In genomic region chr10:92123031-92123450, GRCh38 we compare ENCODE assay signal across 16 cellular contexts.
DNase-seq lines count a peak whose midpoint lies in the region; ATAC-seq, FAIRE-seq and TF ChIP-seq lines count a peak whose summit lies in the region.
"Had no signal": no experiment of that assay in that cellular context is flagged by ENCODE, and none has a peak within 500 bp of the region (broad histone marks: within the 10 kb centered on the region; RNA-seq: fewer than 3 reads in every experiment).

No MANE protein-coding gene starts in this region.

- H3K4me2 ChIP-seq in PC-3 (ENCODE audit: low read length) (peak overlapping the region; percentile 76), HepG2 (ENCODE audit: low read depth, low read length) (peak overlapping the region; percentile 77)

- in situ Hi-C loops in HepG2 (cut with HindIII; ENCODE audit: extremely low pct_ligation_motif_present, low pct_unique_long_range_greater_than_20kb), result no loop called here

- POLR2A ChIA-PET in PC-3 (lab: Charles Lee; ENCODE audit: unreplicated experiment) (interaction anchor here (0.8 kb wide), 1 partner anchor 100 kb away, joined by 3 read pairs; no protein-coding TSS in a partner anchor), HepG2 (lab: Yijun Ruan, JAX) (interaction anchor here (1.2 to 1.6 kb wide), 2 partner anchors 12 to 168 kb away, joined by 5 to 10 read pairs; partner anchors contain the start of genes CPEB3 and MARCHF5)

- H3K27me3 ChIP-seq in PC-3 (ENCODE audit: low read length), result no peaks in the 10 kb centered on the region
- H3K27me3 ChIP-seq in HepG2 (ENCODE audit: control insufficient read depth in 1 of 2, insufficient read depth in 2 of 2, low read length in 2 of 2), result no peaks in the 10 kb centered on the region
- H3K27me3 ChIP-seq in thoracic aorta (replicated peaks; ENCODE audit: insufficient read depth), result no peaks in the 10 kb centered on the region

- H2AFZ ChIP-seq in PC-3 (ENCODE audit: low read length) (peak overlapping the region; percentile 51), HepG2 (ENCODE audit: low read length) (no peak overlapping the region)

- H3K9me2 ChIP-seq in PC-3 (replicated peaks; ENCODE audit: low read length), result no peaks in the 10 kb centered on the region

- no peaks in the 10 kb centered on the region for H3K36me3 ChIP-seq in PC-3 (ENCODE audit: low read depth, low read length)
- H3K36me3 ChIP-seq in HepG2 (replicated peaks in 1 of 2; ENCODE audit: control insufficient read depth in 1 of 2, insufficient read depth in 2 of 2, low read length in 2 of 2), result no peaks in the 10 kb centered on the region
- H3K36me3 ChIP-seq in thoracic aorta, result no peaks in the 10 kb centered on the region

- ATAC-seq in PC-3 (peak; percentile 84), HepG2 (peak; percentile 53), thoracic aorta (ENCODE audit: insufficient number of reproducible peaks, low FRiP score, low read depth) (peak; percentile 79), GM21447 (IDR thresholded peaks at IDR 0.05; ENCODE audit: unreplicated experiment) (no peak), GM19467 (IDR thresholded peaks at IDR 0.05; ENCODE audit: unreplicated experiment) (no peak)

- no TSS peak for BruUV-seq in PC-3 (replicated peaks; lab: Mats Ljungman, UMichigan)
- no TSS peak for BruUV-seq in HepG2 (replicated peaks; lab: Mats Ljungman, UMichigan)

- H4K20me1 ChIP-seq in PC-3 (ENCODE audit: low read length), result no peaks in the 10 kb centered on the region
- no peaks in the 10 kb centered on the region for H4K20me1 ChIP-seq in HepG2 (ENCODE audit: insufficient read depth, low read length)

- H3K79me2 ChIP-seq in PC-3 (ENCODE audit: low read length) (0 out of 2 replicates have a peak, but pooled peaks cover 3% of the 10 kb centered on the region), HepG2 (ENCODE audit: insufficient read depth, low read length) (no peaks in the 10 kb centered on the region)

- H3K4me1 ChIP-seq in PC-3 (ENCODE audit: insufficient read depth, low read length), result peaks cover 51% of the 10 kb centered on the region
- H3K4me1 ChIP-seq in HepG2 (ENCODE audit: insufficient read depth, low read length), result peaks cover 88% of the 10 kb centered on the region
- H3K4me1 ChIP-seq in thoracic aorta (ENCODE audit: control insufficient read depth in 1 of 2, low read depth in 2 of 2), result peaks cover 38 to 58% of the 10 kb centered on the region in 2 donors

- TF ChIP-seq EP300 in HepG2 (IDR thresholded peaks at IDR 0.05; ENCODE audit: low read depth in 2 of 2, low read length in 2 of 2) (peak in 1 of 2 experiments; percentile 91; a peak in 2 of 4 replicates), HepG2 (CRISPR knock-in tag; IDR thresholded peaks at IDR 0.05; ENCODE audit: borderline replicate concordance) (peak; percentile 60; the same call in 1 of the 2 replicates)

- WGBS in HepG2 (ENCODE audit: low lambda C conversion rate), result 0% methylated on average over 4 of the region's 4 CpGs

- H3K27ac ChIP-seq in PC-3 (ENCODE audit: low read length) (peak overlapping the region; percentile 80), HepG2 (ENCODE audit: extremely low read length, insufficient read depth, low read length) (peak overlapping the region; percentile 92), thoracic aorta (peak overlapping the region; percentile 71 to 72)

- no peak for TF ChIP-seq CTCF in PC-3 (conservative IDR thresholded peaks at IDR 0.05; ENCODE audit: low read depth, low read length)
- no peak for TF ChIP-seq CTCF in HepG2 (CRISPR knock-in tag; IDR thresholded peaks at IDR 0.05)
- no peak for TF ChIP-seq CTCF in thoracic aorta (IDR thresholded peaks at IDR 0.05)
- TF ChIP-seq CTCF in D721Med (IDR thresholded peaks at IDR 0.05; ENCODE audit: insufficient read depth, missing control alignments), result no peak

- H3K9ac ChIP-seq in PC-3 (ENCODE audit: low read length) (peak overlapping the region; percentile 27), HepG2 (ENCODE audit: insufficient read depth, low read depth, low read length) (peak overlapping the region; percentile 53)

- no peaks in the 10 kb centered on the region for H3F3A ChIP-seq in PC-3 (ENCODE audit: low read length, unreplicated experiment)

- H3K4me3 ChIP-seq in PC-3 (ENCODE audit: low read length), result peak overlapping the region; percentile 40
- peak overlapping the region in 2 of 3 experiments; percentile 38 to 49; a peak in 3 of 6 replicates for H3K4me3 ChIP-seq in HepG2 (replicated peaks in 1 of 3; ENCODE audit: insufficient read depth in 1 of 3, low read depth in 2 of 3, low read length in 3 of 3)
- no peak overlapping the region for H3K4me3 ChIP-seq in thoracic aorta

- no peak for TF ChIP-seq RAD21 in HepG2 (CRISPR knock-in tag; IDR thresholded peaks at IDR 0.05)

- intact Hi-C loops in PC-3 (cut with micrococcal nuclease) (loop anchor here (5.0 kb wide), 1 partner anchor 36 kb away; no protein-coding TSS in a partner anchor), HepG2 (cut with micrococcal nuclease; ENCODE audit: unreplicated experiment) (loop anchor here (2.0 kb wide), 1 partner anchor 168 kb away; the partner anchor contains the start of genes CPEB3 and MARCHF5)

- H3K9me3 ChIP-seq in PC-3 (ENCODE audit: low read length), result no peaks in the 10 kb centered on the region
- no peaks in the 10 kb centered on the region for H3K9me3 ChIP-seq in HepG2 (ENCODE audit: low read length)
- H3K9me3 ChIP-seq in thoracic aorta, result no peaks in the 10 kb centered on the region

- DNase-seq in PC-3 (peak; percentile 84), dermis blood vessel endothelial cell (peak; percentile 42), HepG2 (ENCODE audit: low spot score) (peak; percentile 91), thoracic aorta (ENCODE audit: low spot score) (no peak), NCI-H82 treated with DMSO at 0.1 percent for 48 hours (lab: John Stamatoyannopoulos, UW; ENCODE audit: unreplicated experiment) (no peak), D721Med (ENCODE audit: insufficient read length, low spot score) (no peak)
- DNase-seq: activated CD4-positive, CD25-positive, alpha-beta regulatory T cell; activated T-cell treated with anti-CD3 and anti-CD28 coated beads, Interleukin-2, amount 50 U/mL, for 24 hours; effector memory CD4-positive, alpha-beta T cell; Kasumi-1; NCI-H2029 treated with DMSO at 0.1 percent for 48 hours; NK-92 treated with Interleukin-12 subunit alpha and Interleukin-12 subunit beta, amount 100 ng/mL, for 24 hours; retina; SW 1271 had no signal

- peak; percentile 76 for FAIRE-seq in HepG2 (lab: Jason Lieb, UNC)
- no peak for FAIRE-seq in D721Med (lab: Jason Lieb, UNC)

- CTCF ChIA-PET in PC-3 (lab: Charles Lee) (no interaction called here), HepG2 (lab: Yijun Ruan, JAX; ENCODE audit: low intra/inter-chr PET ratio, low total read pairs) (no interaction called here)

- no peak for TF ChIP-seq POLR2A in HepG2 (IDR thresholded peaks at IDR 0.05; ENCODE audit: insufficient read depth in 1 of 2, low read depth in 2 of 2, low read length in 2 of 2)

TF ChIP-seq in HepG2, 621 proteins besides CTCF, POLR2A, EP300 and RAD21 (continues in another document):
- 0 out of 2 replicates have a peak, but pooled peaks have one; percentile 10 for TF ChIP-seq NFYB (CRISPR knock-in tag; IDR thresholded peaks at IDR 0.05)
- TF ChIP-seq HNF4G (IDR thresholded peaks at IDR 0.05; ENCODE audit: borderline replicate concordance, low read depth, low read length), result peak; percentile 70
- TF ChIP-seq HNF4G (CRISPR knock-in tag; IDR thresholded peaks at IDR 0.05; ENCODE audit: borderline replicate concordance, low read depth), result peak; percentile 70; the same call in 1 of the 2 replicates
- TF ChIP-seq TEF (CRISPR knock-in tag; IDR thresholded peaks at IDR 0.05), result peak; percentile 21; the same call in 1 of the 2 replicates
- peak; percentile 58 for TF ChIP-seq HOXA3 (CRISPR knock-in tag; IDR thresholded peaks at IDR 0.05)
- TF ChIP-seq PITX1 (CRISPR knock-in tag; IDR thresholded peaks at IDR 0.05), result peak; percentile 81
- TF ChIP-seq RXRA (CRISPR knock-in tag; IDR thresholded peaks at IDR 0.05), result peak; percentile 88; the same call in 1 of the 2 replicates
- peak; percentile 80 for TF ChIP-seq NFIC (IDR thresholded peaks at IDR 0.05; ENCODE audit: low read length)
- TF ChIP-seq MEIS1 (CRISPR knock-in tag; IDR thresholded peaks at IDR 0.05; ENCODE audit: borderline replicate concordance), result peak; percentile 55; the same call in 1 of the 2 replicates
- TF ChIP-seq YEATS2 (CRISPR knock-in tag; IDR thresholded peaks at IDR 0.05; ENCODE audit: borderline replicate concordance), result peak; percentile 33; the same call in 1 of the 2 replicates
- TF ChIP-seq NR2F2 (IDR thresholded peaks at IDR 0.05; ENCODE audit: borderline replicate concordance, low read depth), result peak; percentile 91
- TF ChIP-seq CREB1 (IDR thresholded peaks at IDR 0.05), result no peak
- TF ChIP-seq CREB1 (CRISPR knock-in tag; IDR thresholded peaks at IDR 0.05), result peak; percentile 26; the same call in 1 of the 2 replicates

Comparison
In these comparisons a context has a peak if more than half of its experiments do, and no peak if none do; other contexts are left out.
1. ATAC-seq: peak in PC-3 (single experiment), HepG2 (single experiment) and thoracic aorta (single experiment); none in GM21447 (single experiment) and GM19467 (single experiment).
2. DNase-seq: peak in PC-3 (single experiment), dermis blood vessel endothelial cell (single experiment) and HepG2 (single experiment); none in thoracic aorta (single experiment), NCI-H82 treated with DMSO at 0.1 percent for 48 hours (single experiment) and D721Med (single experiment).
3. Peak in every context shown above with its lines, with median percentiles within 50 percentile points of each other: H3K27ac ChIP-seq.